ENCODE assay signal across 1 cellular context in the genomic region with DNA sequence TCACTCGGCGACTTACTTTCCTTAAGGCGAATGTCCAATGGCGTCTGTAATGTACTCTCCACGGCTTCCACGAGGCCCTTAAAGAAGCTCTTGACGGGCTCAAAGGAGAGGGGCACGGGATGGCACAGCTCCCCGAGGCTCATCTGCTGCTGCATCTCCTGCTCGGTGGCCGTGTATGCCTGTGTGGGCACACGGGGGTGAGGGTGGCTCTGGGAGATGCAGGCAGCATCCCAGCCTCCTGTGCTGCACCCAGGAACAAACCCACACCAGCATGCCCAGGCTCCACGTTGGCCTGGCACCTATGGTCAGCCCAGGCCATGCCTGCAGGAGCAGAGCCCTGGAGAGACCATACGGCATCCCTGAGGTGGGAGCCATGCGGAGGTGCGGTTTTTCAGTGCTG.
TF ChIP-seq lines count a peak whose summit lies in the region.

No MANE protein-coding gene starts in this region.

TF ChIP-seq in H1, 55 proteins besides CTCF, POLR2A, EP300 and RAD21 (continued from another document):
- TF ChIP-seq, protein P1, sequence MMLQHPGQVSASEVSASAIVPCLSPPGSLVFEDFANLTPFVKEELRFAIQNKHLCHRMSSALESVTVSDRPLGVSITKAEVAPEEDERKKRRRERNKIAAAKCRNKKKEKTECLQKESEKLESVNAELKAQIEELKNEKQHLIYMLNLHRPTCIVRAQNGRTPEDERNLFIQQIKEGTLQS (IDR thresholded peaks at IDR 0.05; ENCODE audit: insufficient read depth, low read depth, low read length) = no peak
- TF ChIP-seq KDM4A (IDR thresholded peaks at IDR 0.05; ENCODE audit: low read depth, low read length, severe bottlenecking) = no peak
- no peak for TF ChIP-seq CTBP2 (IDR thresholded peaks at IDR 0.05; ENCODE audit: borderline replicate concordance, insufficient read depth, insufficient read length, low read length)
- TF ChIP-seq CHD2 (IDR thresholded peaks at IDR 0.05; ENCODE audit: low read length) = no peak
- TF ChIP-seq SRF (IDR thresholded peaks at IDR 0.05; ENCODE audit: low read depth, low read length) = no peak
- no peak for TF ChIP-seq TAF1 (IDR thresholded peaks at IDR 0.05; ENCODE audit: low read depth, low read length)
- no peak for TF ChIP-seq GABPA (IDR thresholded peaks at IDR 0.05; ENCODE audit: borderline replicate concordance, insufficient read depth, low read length)
- TF ChIP-seq CHD1 (IDR thresholded peaks at IDR 0.05; ENCODE audit: low read depth, low read length) = no peak
- TF ChIP-seq, protein P2, sequence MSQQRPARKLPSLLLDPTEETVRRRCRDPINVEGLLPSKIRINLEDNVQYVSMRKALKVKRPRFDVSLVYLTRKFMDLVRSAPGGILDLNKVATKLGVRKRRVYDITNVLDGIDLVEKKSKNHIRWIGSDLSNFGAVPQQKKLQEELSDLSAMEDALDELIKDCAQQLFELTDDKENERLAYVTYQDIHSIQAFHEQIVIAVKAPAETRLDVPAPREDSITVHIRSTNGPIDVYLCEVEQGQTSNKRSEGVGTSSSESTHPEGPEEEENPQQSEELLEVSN (IDR thresholded peaks at IDR 0.05) = no peak
- no peak for TF ChIP-seq RNF2 (IDR thresholded peaks at IDR 0.05; ENCODE audit: borderline replicate concordance, low read depth, low read length, missing control alignments, poor library complexity, severe bottlenecking)
- no peak for TF ChIP-seq NANOG (IDR thresholded peaks at IDR 0.05; ENCODE audit: insufficient read depth, low read depth, low read length, poor library complexity, severe bottlenecking)
- TF ChIP-seq POU5F1 (IDR thresholded peaks at IDR 0.05; ENCODE audit: low read depth, low read length) = no peak
- TF ChIP-seq PHF8 (conservative IDR thresholded peaks at IDR 0.05; ENCODE audit: low read depth, low read length) = no peak
